Comparison of ENCODE assay signal across 9 cellular contexts in genomic region chr4:82905205-82905604, GRCh38. TPM values are rescaled to one million over a fixed set of nuclear protein-coding genes. Genes with fewer than 3 reads are reported as not detected.
A peak's percentile ranks its signal among the peaks of the same experiment; 100 is the strongest.
DNase-seq lines count a peak whose midpoint lies in the region; ATAC-seq, FAIRE-seq and TF ChIP-seq lines count a peak whose summit lies in the region.
"Had no signal": no experiment of that assay in that cellular context is flagged by ENCODE, and none has a peak within 500 bp of the region (broad histone marks: within the 10 kb centered on the region; RNA-seq: fewer than 3 reads in every experiment).

No MANE protein-coding gene starts in this region.

- no peaks in the 10 kb centered on the region for H4K20me1 ChIP-seq in smooth muscle cell (ENCODE audit: low read depth)

- ATAC-seq in activated CD4-positive, alpha-beta T cell treated with anti-CD3 and anti-CD28 coated beads for 36 hours = peak; percentile 40
- ATAC-seq in HG02870 (IDR thresholded peaks at IDR 0.05; ENCODE audit: unreplicated experiment) (peak; percentile 52), pancreas (no peak)

- intact Hi-C loops in activated CD4-positive, alpha-beta T cell treated with anti-CD3 and anti-CD28 coated beads for 36 hours (cut with DNase I, micrococcal nuclease) = loop anchor here (1.0 to 10.0 kb wide), 8 partner anchors 14 to 580 kb away; partner anchors contain the start of genes ABRAXAS1 (in 1 of the 2) and SEC31A (in 1 of the 2)
- intact Hi-C loops in pancreas (cut with DNase I) = no loop called here

- H3K27ac Mint-ChIP-seq in activated CD4-positive, alpha-beta T cell treated with anti-CD3 and anti-CD28 coated beads for 36 hours = peak overlapping the region; percentile 6
- no peak overlapping the region for H3K27ac Mint-ChIP-seq in nephron progenitor cell

- CTCF ChIA-PET in activated CD4-positive, alpha-beta T cell treated with anti-CD3 and anti-CD28 coated beads for 36 hours (lab: Charles Lee) = interaction anchor here (0.6 to 1.8 kb wide), 5 partner anchors 9 to 377 kb away, joined by 3 to 5 read pairs (median 3); no protein-coding TSS in a partner anchor

- H3K27me3 ChIP-seq in pancreas (no peaks in the 10 kb centered on the region), smooth muscle cell (ENCODE audit: low read depth) (no peaks in the 10 kb centered on the region)

- no peaks in the 10 kb centered on the region for H3K27me3 Mint-ChIP-seq in activated CD4-positive, alpha-beta T cell treated with anti-CD3 and anti-CD28 coated beads for 36 hours
- no peaks in the 10 kb centered on the region for H3K27me3 Mint-ChIP-seq in nephron progenitor cell (ENCODE audit: low read depth, poor library complexity)

- no peak for TF ChIP-seq CTCF in fibroblast of pulmonary artery (IDR thresholded peaks at IDR 0.05; ENCODE audit: low read length, missing control alignments)
- no peak for TF ChIP-seq CTCF in nephron progenitor cell (IDR thresholded peaks at IDR 0.05)
- TF ChIP-seq CTCF in pancreas (IDR thresholded peaks at IDR 0.05) = no peak
- TF ChIP-seq CTCF in smooth muscle cell (IDR thresholded peaks at IDR 0.05; ENCODE audit: borderline replicate concordance, insufficient read depth, poor library complexity, severe bottlenecking) = no peak

- peaks cover 30% of the 10 kb centered on the region for H3K4me1 Mint-ChIP-seq in activated CD4-positive, alpha-beta T cell treated with anti-CD3 and anti-CD28 coated beads for 36 hours
- no peaks in the 10 kb centered on the region for H3K4me1 Mint-ChIP-seq in nephron progenitor cell

- peaks cover 0 to 3% (median 0%) of the 10 kb centered on the region in 3 donors for H3K4me1 ChIP-seq in pancreas
- H3K4me1 ChIP-seq in smooth muscle cell (ENCODE audit: low read depth) = peaks cover 4% of the 10 kb centered on the region

- peak; percentile 71 for DNase-seq in activated CD4-positive, alpha-beta T cell treated with anti-CD3 and anti-CD28 coated beads for 36 hours
- no peak for DNase-seq in activated CD4-positive, alpha-beta T cell treated with anti-CD3 and anti-CD28 coated beads for 1 hour
- DNase-seq in RCC 7860 (ENCODE audit: low spot score) = peak; percentile 71
- DNase-seq in fibroblast of pulmonary artery (ENCODE audit: low read depth) = peak; percentile 33
- DNase-seq in nephron progenitor cell = no peak
- no peak for DNase-seq in pancreas
- no peak for DNase-seq in smooth muscle cell (lab: John Stamatoyannopoulos, UW; ENCODE audit: unreplicated experiment)

- POLR2A ChIA-PET in activated CD4-positive, alpha-beta T cell treated with anti-CD3 and anti-CD28 coated beads for 36 hours (lab: Charles Lee) = interaction anchor here (0.9 kb wide), 1 partner anchor 481 kb away, joined by 3 read pairs; no protein-coding TSS in a partner anchor

- 85 to 86% methylated on average over 2 of the region's 2 CpGs for WGBS in pancreas, 2 donors
- WGBS in smooth muscle cell (ENCODE audit: low lambda C conversion rate) = 96% methylated on average over 2 of the region's 2 CpGs

- FAIRE-seq in RCC 7860 (lab: Jason Lieb, UNC) = peak; percentile 87
- FAIRE-seq in pancreas (lab: Jason Lieb, UNC) = no peak
- FAIRE-seq: TTC549 had no signal

- no peaks in the 10 kb centered on the region for H3K9me3 Mint-ChIP-seq in activated CD4-positive, alpha-beta T cell treated with anti-CD3 and anti-CD28 coated beads for 36 hours (ENCODE audit: low read depth)
- H3K9me3 Mint-ChIP-seq in nephron progenitor cell = no peaks in the 10 kb centered on the region

- no peak overlapping the region for H3K4me3 ChIP-seq in fibroblast of pulmonary artery (replicated peaks; ENCODE audit: low read depth, low read length)
- no peak overlapping the region for H3K4me3 ChIP-seq in pancreas
- H3K4me3 ChIP-seq in smooth muscle cell = no peak overlapping the region

- no peak overlapping the region for H2AFZ ChIP-seq in smooth muscle cell (ENCODE audit: low read depth)

- H3K36me3 Mint-ChIP-seq in activated CD4-positive, alpha-beta T cell treated with anti-CD3 and anti-CD28 coated beads for 36 hours (ENCODE audit: low read depth) = peaks cover 5% of the 10 kb centered on the region
- peaks cover 40% of the 10 kb centered on the region for H3K36me3 Mint-ChIP-seq in nephron progenitor cell (ENCODE audit: low read depth)

- H3F3A ChIP-seq in smooth muscle cell (ENCODE audit: low read depth) = peaks cover 3% of the 10 kb centered on the region

- no peak overlapping the region for H3K4me2 ChIP-seq in smooth muscle cell

- no peaks in the 10 kb centered on the region for H3K36me3 ChIP-seq in pancreas
- H3K36me3 ChIP-seq in smooth muscle cell (ENCODE audit: low read depth) = no peaks in the 10 kb centered on the region

- peak overlapping the region; percentile 27 for H3K4me3 Mint-ChIP-seq in activated CD4-positive, alpha-beta T cell treated with anti-CD3 and anti-CD28 coated beads for 36 hours
- H3K4me3 Mint-ChIP-seq in nephron progenitor cell = no peak overlapping the region

- H3K9me3 ChIP-seq in pancreas = no peaks in the 10 kb centered on the region
- no peaks in the 10 kb centered on the region for H3K9me3 ChIP-seq in smooth muscle cell (replicated peaks; ENCODE audit: low read depth)

- peaks cover 19% of the 10 kb centered on the region for H3K79me2 ChIP-seq in smooth muscle cell (ENCODE audit: low read depth)

- H3K9ac ChIP-seq in smooth muscle cell (ENCODE audit: low read depth) = no peak overlapping the region

- H3K27ac ChIP-seq in pancreas = no peak overlapping the region
- H3K27ac ChIP-seq in smooth muscle cell (ENCODE audit: low read depth) = no peak overlapping the region

RNA-seq across cellular contexts. Expression of gene THAP9, which starts 4.7 kb away (rescaled TPM):
- total RNA-seq in activated CD4-positive, alpha-beta T cell treated with anti-CD3 and anti-CD28 coated beads for 36 hours = 1 to 10 TPM; 1.7 to 2.6 TPM
- total RNA-seq in pancreas = 1 to 10 TPM; 1.8 to 3.5 (median 2.7) TPM
- 1 to 10 TPM; 1.7 to 2.7 TPM for polyA plus RNA-seq in pancreas
- total RNA-seq in smooth muscle cell = 4.4 and 7.8 TPM in 2 replicates
- 1.2 and 2.2 TPM in 2 replicates for polyA plus RNA-seq in smooth muscle cell

RNA-seq across cellular contexts. Expression of gene SEC31A, which starts 14.3 kb away (rescaled TPM):
- 100 to 1,000 TPM in 1 of 2 experiments, 10 to 100 TPM in 1; 80.3 to 124 TPM for total RNA-seq in activated CD4-positive, alpha-beta T cell treated with anti-CD3 and anti-CD28 coated beads for 36 hours
- total RNA-seq in pancreas = 100 to 1,000 TPM; 149 to 205 (median 173) TPM
- polyA plus RNA-seq in pancreas = 100 to 1,000 TPM; 123 to 135 TPM
- total RNA-seq in smooth muscle cell = 490 TPM in 2 replicates
- 315 and 339 TPM in 2 replicates for polyA plus RNA-seq in smooth muscle cell

Comparison
In these comparisons a context has a peak if more than half of its experiments do, and no peak if none do; other contexts are left out.
1. DNase-seq: peak in activated CD4-positive, alpha-beta T cell treated with anti-CD3 and anti-CD28 coated beads for 36 hours (single experiment), RCC 7860 (single experiment) and fibroblast of pulmonary artery (single experiment); none in activated CD4-positive, alpha-beta T cell treated with anti-CD3 and anti-CD28 coated beads for 1 hour (single experiment), nephron progenitor cell (single experiment), pancreas (0 of 6) and smooth muscle cell (single experiment).
2. ATAC-seq: peak in activated CD4-positive, alpha-beta T cell treated with anti-CD3 and anti-CD28 coated beads for 36 hours (single experiment) and HG02870 (single experiment); none in pancreas (0 of 4).
3. intact Hi-C loops: an anchor here in activated CD4-positive, alpha-beta T cell treated with anti-CD3 and anti-CD28 coated beads for 36 hours (1.0 to 10.0 kb wide); none called in pancreas.